ENCODE assay signal across 1 cellular context in genomic region chr14:34059925-34060746, GRCh38.
A peak's percentile ranks its signal among the peaks of the same experiment; 100 is the strongest.
TF ChIP-seq lines count a peak whose summit lies in the region.

No MANE protein-coding gene starts in this region.

TF ChIP-seq in HepG2, 621 proteins besides CTCF, POLR2A, EP300 and RAD21 (continued from another document and continues in another):
- TF ChIP-seq, protein P1, sequence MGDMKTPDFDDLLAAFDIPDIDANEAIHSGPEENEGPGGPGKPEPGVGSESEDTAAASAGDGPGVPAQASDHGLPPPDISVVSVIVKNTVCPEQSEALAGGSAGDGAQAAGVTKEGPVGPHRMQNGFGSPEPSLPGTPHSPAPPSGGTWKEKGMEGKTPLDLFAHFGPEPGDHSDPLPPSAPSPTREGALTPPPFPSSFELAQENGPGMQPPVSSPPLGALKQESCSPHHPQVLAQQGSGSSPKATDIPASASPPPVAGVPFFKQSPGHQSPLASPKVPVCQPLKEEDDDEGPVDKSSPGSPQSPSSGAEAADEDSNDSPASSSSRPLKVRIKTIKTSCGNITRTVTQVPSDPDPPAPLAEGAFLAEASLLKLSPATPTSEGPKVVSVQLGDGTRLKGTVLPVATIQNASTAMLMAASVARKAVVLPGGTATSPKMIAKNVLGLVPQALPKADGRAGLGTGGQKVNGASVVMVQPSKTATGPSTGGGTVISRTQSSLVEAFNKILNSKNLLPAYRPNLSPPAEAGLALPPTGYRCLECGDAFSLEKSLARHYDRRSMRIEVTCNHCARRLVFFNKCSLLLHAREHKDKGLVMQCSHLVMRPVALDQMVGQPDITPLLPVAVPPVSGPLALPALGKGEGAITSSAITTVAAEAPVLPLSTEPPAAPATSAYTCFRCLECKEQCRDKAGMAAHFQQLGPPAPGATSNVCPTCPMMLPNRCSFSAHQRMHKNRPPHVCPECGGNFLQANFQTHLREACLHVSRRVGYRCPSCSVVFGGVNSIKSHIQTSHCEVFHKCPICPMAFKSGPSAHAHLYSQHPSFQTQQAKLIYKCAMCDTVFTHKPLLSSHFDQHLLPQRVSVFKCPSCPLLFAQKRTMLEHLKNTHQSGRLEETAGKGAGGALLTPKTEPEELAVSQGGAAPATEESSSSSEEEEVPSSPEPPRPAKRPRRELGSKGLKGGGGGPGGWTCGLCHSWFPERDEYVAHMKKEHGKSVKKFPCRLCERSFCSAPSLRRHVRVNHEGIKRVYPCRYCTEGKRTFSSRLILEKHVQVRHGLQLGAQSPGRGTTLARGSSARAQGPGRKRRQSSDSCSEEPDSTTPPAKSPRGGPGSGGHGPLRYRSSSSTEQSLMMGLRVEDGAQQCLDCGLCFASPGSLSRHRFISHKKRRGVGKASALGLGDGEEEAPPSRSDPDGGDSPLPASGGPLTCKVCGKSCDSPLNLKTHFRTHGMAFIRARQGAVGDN (CRISPR knock-in tag; IDR thresholded peaks at IDR 0.05): peak; percentile 99
- TF ChIP-seq ZNF710 (CRISPR knock-in tag; IDR thresholded peaks at IDR 0.05; ENCODE audit: borderline replicate concordance) (peak; percentile 62; the same call in 1 of the 2 replicates), CENPT (CRISPR knock-in tag; IDR thresholded peaks at IDR 0.05; ENCODE audit: low read depth) (no peak), YEATS2 (CRISPR knock-in tag; IDR thresholded peaks at IDR 0.05; ENCODE audit: borderline replicate concordance) (no peak), TOPORS (CRISPR knock-in tag; IDR thresholded peaks at IDR 0.05) (no peak), NFE2L1 (CRISPR knock-in tag; IDR thresholded peaks at IDR 0.05; ENCODE audit: borderline replicate concordance) (peak; percentile 45; the same call in 1 of the 2 replicates), ZNF547 (CRISPR knock-in tag; IDR thresholded peaks at IDR 0.05) (peak; percentile 73; the same call in 1 of the 2 replicates), HNRNPL (IDR thresholded peaks at IDR 0.05; ENCODE audit: low read depth, low read length) (peak; percentile 13), ARID5B (CRISPR knock-in tag; IDR thresholded peaks at IDR 0.05) (peak; percentile 67; the same call in 1 of the 2 replicates), ZNF770 (CRISPR knock-in tag; IDR thresholded peaks at IDR 0.05) (peak; percentile 51; the same call in 1 of the 2 replicates), ZNF180 (CRISPR knock-in tag; IDR thresholded peaks at IDR 0.05; ENCODE audit: borderline replicate concordance, low read depth) (no peak; the same call in 1 of the 2 replicates), ZNF512B (CRISPR knock-in tag; IDR thresholded peaks at IDR 0.05; ENCODE audit: borderline replicate concordance) (peak; percentile 47; the same call in 1 of the 2 replicates), KAT7 (CRISPR knock-in tag; IDR thresholded peaks at IDR 0.05; ENCODE audit: borderline replicate concordance) (peak; percentile 44; the same call in 1 of the 2 replicates), ZNF280D (CRISPR knock-in tag; IDR thresholded peaks at IDR 0.05) (peak; percentile 67; the same call in 1 of the 2 replicates), HNRNPLL (IDR thresholded peaks at IDR 0.05; ENCODE audit: low read depth, low read length, poor library complexity, severe bottlenecking) (peak; percentile 91), PRMT3 (CRISPR knock-in tag; IDR thresholded peaks at IDR 0.05; ENCODE audit: borderline replicate concordance, low read depth) (no peak), RFX3 (CRISPR knock-in tag; IDR thresholded peaks at IDR 0.05) (no peak), GABPB1 (CRISPR knock-in tag; IDR thresholded peaks at IDR 0.05) (peak; percentile 57; the same call in 1 of the 2 replicates), ZNF280B (CRISPR knock-in tag; IDR thresholded peaks at IDR 0.05; ENCODE audit: borderline replicate concordance) (peak; percentile 35; the same call in 1 of the 2 replicates), MAFK (conservative IDR thresholded peaks at IDR 0.05 in 1 of 2, IDR thresholded peaks at IDR 0.05 in 1 of 2; ENCODE audit: low read length in 2 of 2) (peak; percentile 31 to 70), MTA1 (CRISPR knock-in tag; IDR thresholded peaks at IDR 0.05; ENCODE audit: borderline replicate concordance) (peak; percentile 31; the same call in 1 of the 2 replicates), WIZ (CRISPR knock-in tag; IDR thresholded peaks at IDR 0.05) (no peak), ZNF225 (CRISPR knock-in tag; IDR thresholded peaks at IDR 0.05) (peak; percentile 54; the same call in 1 of the 2 replicates)
- TF ChIP-seq, protein P2, sequence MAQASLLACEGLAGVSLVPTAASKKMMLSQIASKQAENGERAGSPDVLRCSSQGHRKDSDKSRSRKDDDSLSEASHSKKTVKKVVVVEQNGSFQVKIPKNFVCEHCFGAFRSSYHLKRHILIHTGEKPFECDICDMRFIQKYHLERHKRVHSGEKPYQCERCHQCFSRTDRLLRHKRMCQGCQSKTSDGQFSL (CRISPR knock-in tag; IDR thresholded peaks at IDR 0.05): no peak
- TF ChIP-seq, protein P3, sequence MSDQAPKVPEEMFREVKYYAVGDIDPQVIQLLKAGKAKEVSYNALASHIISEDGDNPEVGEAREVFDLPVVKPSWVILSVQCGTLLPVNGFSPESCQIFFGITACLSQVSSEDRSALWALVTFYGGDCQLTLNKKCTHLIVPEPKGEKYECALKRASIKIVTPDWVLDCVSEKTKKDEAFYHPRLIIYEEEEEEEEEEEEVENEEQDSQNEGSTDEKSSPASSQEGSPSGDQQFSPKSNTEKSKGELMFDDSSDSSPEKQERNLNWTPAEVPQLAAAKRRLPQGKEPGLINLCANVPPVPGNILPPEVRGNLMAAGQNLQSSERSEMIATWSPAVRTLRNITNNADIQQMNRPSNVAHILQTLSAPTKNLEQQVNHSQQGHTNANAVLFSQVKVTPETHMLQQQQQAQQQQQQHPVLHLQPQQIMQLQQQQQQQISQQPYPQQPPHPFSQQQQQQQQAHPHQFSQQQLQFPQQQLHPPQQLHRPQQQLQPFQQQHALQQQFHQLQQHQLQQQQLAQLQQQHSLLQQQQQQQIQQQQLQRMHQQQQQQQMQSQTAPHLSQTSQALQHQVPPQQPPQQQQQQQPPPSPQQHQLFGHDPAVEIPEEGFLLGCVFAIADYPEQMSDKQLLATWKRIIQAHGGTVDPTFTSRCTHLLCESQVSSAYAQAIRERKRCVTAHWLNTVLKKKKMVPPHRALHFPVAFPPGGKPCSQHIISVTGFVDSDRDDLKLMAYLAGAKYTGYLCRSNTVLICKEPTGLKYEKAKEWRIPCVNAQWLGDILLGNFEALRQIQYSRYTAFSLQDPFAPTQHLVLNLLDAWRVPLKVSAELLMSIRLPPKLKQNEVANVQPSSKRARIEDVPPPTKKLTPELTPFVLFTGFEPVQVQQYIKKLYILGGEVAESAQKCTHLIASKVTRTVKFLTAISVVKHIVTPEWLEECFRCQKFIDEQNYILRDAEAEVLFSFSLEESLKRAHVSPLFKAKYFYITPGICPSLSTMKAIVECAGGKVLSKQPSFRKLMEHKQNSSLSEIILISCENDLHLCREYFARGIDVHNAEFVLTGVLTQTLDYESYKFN (CRISPR knock-in tag; conservative IDR thresholded peaks at IDR 0.05): no peak; the same call in 1 of the 2 replicates
